ENCODE assay signal across 1 cellular context in genomic region chr1:233341117-233341516, GRCh38.
TF ChIP-seq lines count a peak whose summit lies in the region.

No MANE protein-coding gene starts in this region.

TF ChIP-seq in K562, 482 proteins besides CTCF, POLR2A, EP300 and RAD21:
- TF ChIP-seq GABPA (tag; conservative IDR thresholded peaks at IDR 0.05; ENCODE audit: low read depth) (peak; percentile 51), CEBPB (tag; IDR thresholded peaks at IDR 0.05) (no peak), ZBTB43 (CRISPR knock-in tag; IDR thresholded peaks at IDR 0.05) (no peak), GATA2 (CRISPR knock-in tag; IDR thresholded peaks at IDR 0.05) (no peak)
